In genomic region chr1:227059076-227059475, GRCh38 we compare ENCODE assay signal across 29 cellular contexts.
DNase-seq lines count a peak whose midpoint lies in the region; ATAC-seq, FAIRE-seq and TF ChIP-seq lines count a peak whose summit lies in the region.
"Had no signal": no experiment of that assay in that cellular context is flagged by ENCODE, and none has a peak within 500 bp of the region (broad histone marks: within the 10 kb centered on the region; RNA-seq: fewer than 3 reads in every experiment).

No MANE protein-coding gene starts in this region.

- H3K36me3 ChIP-seq in breast epithelium (no peaks in the 10 kb centered on the region), K562 (ENCODE audit: control insufficient read depth, insufficient read depth, low read length) (peaks cover 18% of the 10 kb centered on the region; the same call in 2 of the 3 replicates), mesenchymal stem cell (ENCODE audit: control insufficient read depth in 1 of 2, insufficient read depth in 2 of 2, low read depth in 1 of 2, low read length in 2 of 2) (peaks cover 3 to 8% of the 10 kb centered on the region in 2 experiments), neuronal stem cell (replicated peaks in 1 of 2; ENCODE audit: control insufficient read depth in 2 of 2, insufficient read depth in 2 of 2, low read length in 2 of 2) (peaks cover 0 to 3% of the 10 kb centered on the region in 2 donors)
- H3K36me3 ChIP-seq: colonic mucosa, Peyer's patch had no signal

- H3K79me1 ChIP-seq in mesenchymal stem cell (replicated peaks; ENCODE audit: low read length, poor library complexity, severe bottlenecking) (peaks cover 2% of the 10 kb centered on the region), neuronal stem cell (ENCODE audit: low read depth, low read length) (no peaks in the 10 kb centered on the region)

- H3K4ac ChIP-seq in mesenchymal stem cell (ENCODE audit: low read depth in 1 of 2, low read length in 2 of 2): no peak overlapping the region
- no peak overlapping the region for H3K4ac ChIP-seq in neuronal stem cell (ENCODE audit: low read length)

- H3K23ac ChIP-seq in mesenchymal stem cell (ENCODE audit: low read length in 2 of 2) (no peak overlapping the region), neuronal stem cell (ENCODE audit: low read depth, low read length, poor library complexity) (no peak overlapping the region)

- WGBS in K562 (ENCODE audit: insufficient coverage, low coverage, missing lambda C conversion rate): 86% methylated on average over 4 of the region's 4 CpGs
- 100% methylated on average over 1 of the region's 4 CpGs for WGBS in mesenchymal stem cell
- no CpG with 5 or more reads among the region's 4 CpGs for WGBS in neuronal stem cell (ENCODE audit: extremely low coverage in 2 of 2, insufficient read length in 2 of 2, insufficient replicate concordance in 1 of 2), 2 donors

- intact Hi-C loops in MCF 10A (cut with micrococcal nuclease) (no loop called here), breast epithelium (cut with DNase I; ENCODE audit: low total_unique reads) (no loop called here), K562 (cut with micrococcal nuclease) (no loop called here), natural killer cell (cut with micrococcal nuclease) (no loop called here)

- no peak for ATAC-seq in K562
- ATAC-seq in GM21515 (IDR thresholded peaks at IDR 0.05; ENCODE audit: unreplicated experiment): no peak
- no peak for ATAC-seq in natural killer cell
- ATAC-seq: activated CD8-positive, alpha-beta T cell treated with anti-CD3 and anti-CD28 coated beads for 36 hours; GM23338; naive thymus-derived CD8-positive, alpha-beta T cell; stimulated activated naive B cell treated with anti-CD40 and anti-IgM and Interleukin-4, amounts not matched to agents 10 μg/mL and 1 μg/mL and 100 μg/mL, for 72 hours had no signal

- no peak overlapping the region for H3K27ac ChIP-seq in breast epithelium
- H3K27ac ChIP-seq in K562 (ENCODE audit: extremely low read depth, low read depth, low read length): no peak overlapping the region
- peak overlapping the region; percentile 61 for H3K27ac ChIP-seq in mesenchymal stem cell (ENCODE audit: low read length, poor library complexity, severe bottlenecking)
- H3K27ac ChIP-seq in neuronal stem cell (replicated peaks; ENCODE audit: low read length): no peak overlapping the region
- H3K27ac ChIP-seq: colonic mucosa, Peyer's patch had no signal

- H4K91ac ChIP-seq in mesenchymal stem cell (ENCODE audit: low read length) (no peak overlapping the region), neuronal stem cell (ENCODE audit: low read depth, low read length, poor library complexity) (no peak overlapping the region)

- H3K4me3 ChIP-seq in breast epithelium (no peak overlapping the region), K562 (no peak overlapping the region), mesenchymal stem cell (ENCODE audit: insufficient read depth in 1 of 2, low read depth in 1 of 2, low read length in 2 of 2) (no peak overlapping the region), neuronal stem cell (ENCODE audit: low read length in 2 of 2) (no peak overlapping the region)
- H3K4me3 ChIP-seq: colonic mucosa, GM23338, Peyer's patch had no signal

- no peak overlapping the region for H2AFZ ChIP-seq in K562 (ENCODE audit: low read depth, low read length)
- H2AFZ ChIP-seq in mesenchymal stem cell (ENCODE audit: low read depth, low read length): no peak overlapping the region
- H2AFZ ChIP-seq in neuronal stem cell (ENCODE audit: low read length): no peak overlapping the region
- H2AFZ ChIP-seq: GM23338 had no signal

- BruUV-seq in MCF 10A (replicated peaks; lab: Mats Ljungman, UMichigan): no TSS peak
- no TSS peak for BruUV-seq in K562 (replicated peaks; lab: Mats Ljungman, UMichigan)

- H3K27ac Mint-ChIP-seq in MCF 10A (ENCODE audit: low read depth, unreplicated experiment) (peak overlapping the region; percentile 94), natural killer cell (no peak overlapping the region)
- no peak overlapping the region for H3K27ac Mint-ChIP-seq in activated naive CD8-positive, alpha-beta T cell treated with anti-CD3 and anti-CD28 coated beads for 36 hours
- H3K27ac Mint-ChIP-seq: activated CD8-positive, alpha-beta T cell treated with anti-CD3 and anti-CD28 coated beads for 36 hours; activated naive CD4-positive, alpha-beta T cell treated with anti-CD3 and anti-CD28 coated beads for 36 hours; CD4-positive, CD25-positive, alpha-beta regulatory T cell; GM23338; naive thymus-derived CD8-positive, alpha-beta T cell; stimulated activated naive B cell treated with anti-CD40 and anti-IgM and Interleukin-4, amounts not matched to agents 10 μg/mL and 1 μg/mL and 100 μg/mL, for 72 hours; T-helper 2 cell treated with Interferon-gamma antibody and Interleukin-4, amounts not matched to agents 5 μg/mL and 100 μg/mL, for 36 hours had no signal

- no peak overlapping the region for H3K18ac ChIP-seq in mesenchymal stem cell (ENCODE audit: low read depth in 1 of 2, low read length in 2 of 2)
- H3K18ac ChIP-seq in neuronal stem cell (ENCODE audit: low read length): no peak overlapping the region

- DNase-seq in MCF 10A (ENCODE audit: unreplicated experiment) (peak; percentile 22), breast epithelium (ENCODE audit: low spot score in 2 of 2) (no peak), K562 (ENCODE audit: extremely low read depth in 1 of 4, low spot score in 3 of 4) (no peak), mesenchymal stem cell (peak; percentile 60), neuronal stem cell (ENCODE audit: low spot score) (no peak), natural killer cell (no peak)
- no peak for DNase-seq in activated naive CD8-positive, alpha-beta T cell treated with anti-CD3 and anti-CD28 coated beads for 36 hours
- DNase-seq: 8988T; activated CD4-positive, alpha-beta T cell treated with anti-CD3 and anti-CD28 coated beads for 1 hour; activated CD8-positive, alpha-beta T cell treated with anti-CD3 and anti-CD28 coated beads for 36 hours; activated naive CD4-positive, alpha-beta T cell treated with anti-CD3 and anti-CD28 coated beads for 36 hours; CD4-positive, CD25-positive, alpha-beta regulatory T cell; colonic mucosa; effector CD8-positive, alpha-beta T cell; glutamatergic neuron; islet precursor cell; midbrain; naive thymus-derived CD8-positive, alpha-beta T cell; NCI-H1092 treated with DMSO at 0.1 percent for 48 hours; NCI-H1930; Peyer's patch; SHP77 treated with DMSO at 0.1 percent for 48 hours; stimulated activated naive B cell treated with anti-CD40 and anti-IgM and Interleukin-4, amounts not matched to agents 10 μg/mL and 1 μg/mL and 100 μg/mL, for 72 hours; substantia nigra had no signal

- H3K9me3 ChIP-seq in breast epithelium: no peaks in the 10 kb centered on the region
- no peaks in the 10 kb centered on the region for H3K9me3 ChIP-seq in K562 (replicated peaks; ENCODE audit: control insufficient read depth, insufficient read depth, low read depth, low read length)
- H3K9me3 ChIP-seq in mesenchymal stem cell (ENCODE audit: control insufficient read depth, low read length): no peaks in the 10 kb centered on the region
- H3K9me3 ChIP-seq in neuronal stem cell (replicated peaks in 1 of 2; ENCODE audit: control insufficient read depth in 2 of 2, insufficient read depth in 1 of 2, low read depth in 1 of 2, low read length in 2 of 2): peaks cover 0 to 4% of the 10 kb centered on the region in 2 donors
- H3K9me3 ChIP-seq: colonic mucosa, Peyer's patch had no signal

- no peaks in the 10 kb centered on the region for H3K9me1 ChIP-seq in K562 (ENCODE audit: control insufficient read depth, insufficient read depth, low read length)

- FAIRE-seq in K562 (lab: Jason Lieb, UNC): peak; percentile 19
- FAIRE-seq: bronchial epithelial cell, D721Med had no signal

- H2BK12ac ChIP-seq in mesenchymal stem cell (ENCODE audit: low read length in 2 of 2) (no peak overlapping the region), neuronal stem cell (ENCODE audit: low read length) (no peak overlapping the region)

- H3K14ac ChIP-seq in mesenchymal stem cell (ENCODE audit: low read length in 2 of 2): no peak overlapping the region
- no peak overlapping the region for H3K14ac ChIP-seq in neuronal stem cell (ENCODE audit: low read length)

- H4K20me1 ChIP-seq in K562 (replicated peaks; ENCODE audit: control insufficient read depth, insufficient read depth, low read length): no peaks in the 10 kb centered on the region

- CTCF ChIA-PET in MCF 10A (lab: Yijun Ruan, JAX): interaction anchor here (0.6 to 1.0 kb wide), 6 partner anchors 9 to 132 kb away, joined by 3 to 4 read pairs (median 3); no protein-coding TSS in a partner anchor
- CTCF ChIA-PET in K562 (lab: Yijun Ruan, JAX; ENCODE audit: low intra/inter-chr PET ratio): no interaction called here

- H2BK120ac ChIP-seq in mesenchymal stem cell (ENCODE audit: low read depth, low read length) (no peak overlapping the region), neuronal stem cell (ENCODE audit: low read depth, low read length) (no peak overlapping the region)

- H3K36me3 Mint-ChIP-seq in MCF 10A (ENCODE audit: insufficient read depth, unreplicated experiment) (peaks cover 11% of the 10 kb centered on the region), natural killer cell (no peaks in the 10 kb centered on the region)
- H3K36me3 Mint-ChIP-seq in activated naive CD8-positive, alpha-beta T cell treated with anti-CD3 and anti-CD28 coated beads for 36 hours: peaks cover 4% of the 10 kb centered on the region
- H3K36me3 Mint-ChIP-seq: stimulated activated naive B cell treated with anti-CD40 and anti-IgM and Interleukin-4, amounts not matched to agents 10 μg/mL and 1 μg/mL and 100 μg/mL, for 72 hours had no signal

- in situ Hi-C loops in K562 (cut with MboI): no loop called here

- no peak overlapping the region for H2BK5ac ChIP-seq in mesenchymal stem cell (ENCODE audit: low read depth, low read length, poor library complexity, severe bottlenecking)
- no peak overlapping the region for H2BK5ac ChIP-seq in neuronal stem cell (ENCODE audit: low read length)

- H4K8ac ChIP-seq in mesenchymal stem cell (ENCODE audit: low read length): no peak overlapping the region
- no peak overlapping the region for H4K8ac ChIP-seq in neuronal stem cell (ENCODE audit: low read depth, low read length)

- H3K27me3 ChIP-seq in breast epithelium (no peaks in the 10 kb centered on the region), K562 (ENCODE audit: control insufficient read depth in 2 of 2, insufficient read depth in 2 of 2, low read length in 2 of 2) (no peaks in the 10 kb centered on the region), mesenchymal stem cell (ENCODE audit: control insufficient read depth in 1 of 2, insufficient read depth in 1 of 2, low read length in 2 of 2) (no peaks in the 10 kb centered on the region), neuronal stem cell (ENCODE audit: control insufficient read depth in 3 of 3, insufficient read depth in 3 of 3, low read depth in 1 of 3, low read length in 3 of 3) (no peaks in the 10 kb centered on the region)
- H3K27me3 ChIP-seq: colonic mucosa, Peyer's patch had no signal

- TF ChIP-seq EP300 in K562 (IDR thresholded peaks at IDR 0.05; ENCODE audit: low read length): no peak

- H3K4me1 Mint-ChIP-seq in MCF 10A (ENCODE audit: insufficient read depth, unreplicated experiment) (peaks cover 15% of the 10 kb centered on the region), natural killer cell (no peaks in the 10 kb centered on the region)
- peaks cover 4% of the 10 kb centered on the region for H3K4me1 Mint-ChIP-seq in activated naive CD8-positive, alpha-beta T cell treated with anti-CD3 and anti-CD28 coated beads for 36 hours
- H3K4me1 Mint-ChIP-seq: CD4-positive, CD25-positive, alpha-beta regulatory T cell; GM23338; naive thymus-derived CD8-positive, alpha-beta T cell; stimulated activated naive B cell treated with anti-CD40 and anti-IgM and Interleukin-4, amounts not matched to agents 10 μg/mL and 1 μg/mL and 100 μg/mL, for 72 hours had no signal

- no peak overlapping the region for H3K9ac ChIP-seq in K562 (ENCODE audit: insufficient read depth in 1 of 2, low read depth in 2 of 2, low read length in 2 of 2)
- no peak overlapping the region for H3K9ac ChIP-seq in mesenchymal stem cell (ENCODE audit: low read length)
- no peak overlapping the region for H3K9ac ChIP-seq in neuronal stem cell (ENCODE audit: low read depth, low read length, poor library complexity)

- no peaks in the 10 kb centered on the region for H3K9me3 Mint-ChIP-seq in MCF 10A (ENCODE audit: unreplicated experiment)
- no peaks in the 10 kb centered on the region for H3K9me3 Mint-ChIP-seq in natural killer cell
- peaks cover 7% of the 10 kb centered on the region for H3K9me3 Mint-ChIP-seq in activated naive CD8-positive, alpha-beta T cell treated with anti-CD3 and anti-CD28 coated beads for 36 hours
- H3K9me3 Mint-ChIP-seq: GM23338; T-helper 2 cell treated with Interferon-gamma antibody and Interleukin-4, amounts not matched to agents 5 μg/mL and 100 μg/mL, for 36 hours had no signal

- H3K79me2 ChIP-seq in K562 (ENCODE audit: control insufficient read depth, insufficient read depth, low read length): no peaks in the 10 kb centered on the region

- no peaks in the 10 kb centered on the region for H3K4me1 ChIP-seq in breast epithelium
- no peaks in the 10 kb centered on the region for H3K4me1 ChIP-seq in K562 (replicated peaks in 1 of 2; ENCODE audit: control insufficient read depth in 2 of 2, insufficient read depth in 2 of 2, low read length in 2 of 2)
- no peaks in the 10 kb centered on the region for H3K4me1 ChIP-seq in mesenchymal stem cell (ENCODE audit: control insufficient read depth, insufficient read depth, low read depth, low read length)
- no peaks in the 10 kb centered on the region for H3K4me1 ChIP-seq in neuronal stem cell (ENCODE audit: control insufficient read depth in 2 of 2, insufficient read depth in 1 of 2, low read depth in 1 of 2, low read length in 2 of 2)
- H3K4me1 ChIP-seq: colonic mucosa, Peyer's patch had no signal

- no peak for TF ChIP-seq POLR2A in breast epithelium (IDR thresholded peaks at IDR 0.05)
- TF ChIP-seq POLR2A in K562 (conservative IDR thresholded peaks at IDR 0.05): no peak

- H3K27me3 Mint-ChIP-seq in MCF 10A (ENCODE audit: insufficient read depth, unreplicated experiment): no peaks in the 10 kb centered on the region
- H3K27me3 Mint-ChIP-seq in natural killer cell (ENCODE audit: low read depth in 2 of 2): peaks cover 0 to 5% of the 10 kb centered on the region in 2 donors
- H3K27me3 Mint-ChIP-seq in activated naive CD8-positive, alpha-beta T cell treated with anti-CD3 and anti-CD28 coated beads for 36 hours: no peaks in the 10 kb centered on the region

- H2AK5ac ChIP-seq in mesenchymal stem cell (ENCODE audit: low read length, severe bottlenecking): no peak overlapping the region
- H2AK5ac ChIP-seq in neuronal stem cell (ENCODE audit: low read depth, low read length): no peak overlapping the region

- H3K4me2 ChIP-seq in K562 (ENCODE audit: insufficient read depth, low read length): no peak overlapping the region
- H3K4me2 ChIP-seq in mesenchymal stem cell (ENCODE audit: low read length, poor library complexity, severe bottlenecking): no peak overlapping the region
- H3K4me2 ChIP-seq in neuronal stem cell (ENCODE audit: insufficient read depth, low read length, poor library complexity, severe bottlenecking): no peak overlapping the region
- H3K4me2 ChIP-seq: GM23338 had no signal

- no peak for TF ChIP-seq RAD21 in K562 (CRISPR knock-in tag; conservative IDR thresholded peaks at IDR 0.05 in 1 of 2, IDR thresholded peaks at IDR 0.05 in 1 of 2)

- H2BK15ac ChIP-seq in mesenchymal stem cell (ENCODE audit: low read depth, poor library complexity, severe bottlenecking): no peak overlapping the region
- no peak overlapping the region for H2BK15ac ChIP-seq in neuronal stem cell (ENCODE audit: low read length)

- POLR2A ChIA-PET in MCF 10A (lab: Yijun Ruan, JAX) (interaction anchor here (0.6 to 3.4 kb wide), 15 partner anchors 9 to 1672 kb away, joined by 3 to 21 read pairs (median 4); partner anchors contain the start of gene COQ8A), K562 (lab: Yijun Ruan, JAX) (no interaction called here)

- H3K4me3 Mint-ChIP-seq in MCF 10A (ENCODE audit: unreplicated experiment) (no peak overlapping the region), natural killer cell (no peak overlapping the region)
- no peak overlapping the region for H3K4me3 Mint-ChIP-seq in activated naive CD8-positive, alpha-beta T cell treated with anti-CD3 and anti-CD28 coated beads for 36 hours
- H3K4me3 Mint-ChIP-seq: activated CD8-positive, alpha-beta T cell treated with anti-CD3 and anti-CD28 coated beads for 36 hours; activated naive CD4-positive, alpha-beta T cell treated with anti-CD3 and anti-CD28 coated beads for 36 hours; CD4-positive, CD25-positive, alpha-beta regulatory T cell; GM23338; naive thymus-derived CD8-positive, alpha-beta T cell; stimulated activated naive B cell treated with anti-CD40 and anti-IgM and Interleukin-4, amounts not matched to agents 10 μg/mL and 1 μg/mL and 100 μg/mL, for 72 hours; T-helper 2 cell treated with Interferon-gamma antibody and Interleukin-4, amounts not matched to agents 5 μg/mL and 100 μg/mL, for 36 hours had no signal

- TF ChIP-seq CTCF in MCF 10A (IDR thresholded peaks at IDR 0.05; ENCODE audit: unreplicated experiment): no peak
- no peak for TF ChIP-seq CTCF in breast epithelium (IDR thresholded peaks at IDR 0.05)
- TF ChIP-seq CTCF in K562 (IDR thresholded peaks at IDR 0.05 in 2 of 3, conservative IDR thresholded peaks at IDR 0.05 in 1 of 3; ENCODE audit: insufficient read depth in 2 of 3, low read depth in 1 of 3, low read length in 3 of 3): no peak
- TF ChIP-seq CTCF in natural killer cell (IDR thresholded peaks at IDR 0.05): no peak

Comparison
In these comparisons a context has a peak if more than half of its experiments do, and no peak if none do; other contexts are left out.
1. DNase-seq: peak in MCF 10A (single experiment) and mesenchymal stem cell (single experiment); none in breast epithelium (0 of 2), K562 (0 of 4), neuronal stem cell (single experiment), natural killer cell (single experiment) and activated naive CD8-positive, alpha-beta T cell treated with anti-CD3 and anti-CD28 coated beads for 36 hours (single experiment).